Comparison of ENCODE assay signal across 1 cellular context in the genomic region with DNA sequence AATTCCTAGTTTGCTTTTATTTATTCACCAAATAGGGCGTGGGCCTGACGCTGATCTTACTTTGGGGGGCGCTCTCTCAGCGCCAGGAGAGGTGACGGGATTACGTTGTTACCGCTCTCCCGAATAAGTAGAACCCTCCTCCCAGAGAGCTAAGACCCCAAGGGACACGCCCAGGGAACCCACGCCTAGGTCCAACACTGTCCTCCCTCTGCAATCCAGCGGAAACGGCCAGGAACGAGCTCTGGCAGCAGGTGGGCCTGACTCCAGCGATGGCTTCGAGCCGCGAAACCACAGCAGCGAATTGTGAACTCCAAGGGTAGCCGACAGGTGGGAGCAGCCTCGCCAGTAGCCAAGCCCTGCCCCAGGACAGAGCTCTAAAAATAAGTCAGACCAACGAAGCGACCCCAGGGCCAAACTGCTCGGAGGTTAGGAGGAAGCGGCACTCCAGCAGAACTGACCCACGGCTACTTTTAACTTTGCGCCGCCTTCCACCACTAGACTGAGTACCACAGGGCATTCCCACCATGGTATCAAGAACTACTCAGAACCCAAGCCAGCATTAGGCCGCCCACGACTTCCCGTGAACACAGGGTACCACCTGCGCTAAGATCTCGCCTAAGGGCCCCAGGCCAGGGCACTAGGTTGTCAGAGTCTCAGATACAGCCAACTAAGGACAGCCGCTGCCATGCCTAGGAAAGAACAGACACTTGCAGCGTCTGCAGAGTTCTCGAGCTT.
TF ChIP-seq lines count a peak whose summit lies in the region.

No MANE protein-coding gene starts in this region.

TF ChIP-seq in HepG2, 621 proteins besides CTCF, POLR2A, EP300 and RAD21 (continued from another document and continues in another):
- TF ChIP-seq, protein P1, sequence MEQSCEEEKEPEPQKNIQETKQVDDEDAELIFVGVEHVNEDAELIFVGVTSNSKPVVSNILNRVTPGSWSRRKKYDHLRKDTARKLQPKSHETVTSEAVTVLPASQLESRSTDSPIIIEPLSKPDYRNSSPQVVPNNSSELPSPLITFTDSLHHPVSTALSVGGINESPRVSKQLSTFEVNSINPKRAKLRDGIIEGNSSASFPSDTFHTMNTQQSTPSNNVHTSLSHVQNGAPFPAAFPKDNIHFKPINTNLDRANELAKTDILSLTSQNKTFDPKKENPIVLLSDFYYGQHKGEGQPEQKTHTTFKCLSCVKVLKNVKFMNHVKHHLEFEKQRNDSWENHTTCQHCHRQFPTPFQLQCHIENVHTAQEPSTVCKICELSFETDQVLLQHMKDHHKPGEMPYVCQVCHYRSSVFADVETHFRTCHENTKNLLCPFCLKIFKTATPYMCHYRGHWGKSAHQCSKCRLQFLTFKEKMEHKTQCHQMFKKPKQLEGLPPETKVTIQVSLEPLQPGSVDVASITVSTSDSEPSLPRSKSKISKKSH (CRISPR knock-in tag; IDR thresholded peaks at IDR 0.05; ENCODE audit: borderline replicate concordance): no peak
- TF ChIP-seq AHR (CRISPR knock-in tag; IDR thresholded peaks at IDR 0.05) (no peak), MAZ (IDR thresholded peaks at IDR 0.05; ENCODE audit: borderline replicate concordance, low read depth, low read length) (no peak), MAZ (CRISPR knock-in tag; IDR thresholded peaks at IDR 0.05; ENCODE audit: low read depth) (no peak), ZNF263 (CRISPR knock-in tag; IDR thresholded peaks at IDR 0.05) (peak; percentile 66), TOE1 (CRISPR knock-in tag; IDR thresholded peaks at IDR 0.05) (no peak), ZNF501 (CRISPR knock-in tag; IDR thresholded peaks at IDR 0.05) (0 out of 2 replicates have a peak, but pooled peaks have one; percentile 23), SRF (IDR thresholded peaks at IDR 0.05; ENCODE audit: low read depth, low read length) (peak; percentile 33; the same call in 1 of the 2 replicates), EEA1 (CRISPR knock-in tag; IDR thresholded peaks at IDR 0.05; ENCODE audit: borderline replicate concordance) (no peak), POLR2AphosphoS5 (IDR thresholded peaks at IDR 0.05; ENCODE audit: low read depth, low read length) (no peak), ZNF468 (CRISPR knock-in tag; IDR thresholded peaks at IDR 0.05) (0 out of 2 replicates have a peak, but pooled peaks have one; percentile 49), CHCHD3 (CRISPR knock-in tag; IDR thresholded peaks at IDR 0.05) (no peak), KDM2A (CRISPR knock-in tag; IDR thresholded peaks at IDR 0.05; ENCODE audit: borderline replicate concordance, low read depth) (0 out of 2 replicates have a peak, but pooled peaks have one; percentile 3), HOXA5 (CRISPR knock-in tag; IDR thresholded peaks at IDR 0.05) (peak; percentile 34; the same call in 1 of the 2 replicates), ZZZ3 (CRISPR knock-in tag; IDR thresholded peaks at IDR 0.05; ENCODE audit: borderline replicate concordance) (no peak; the same call in 1 of the 2 replicates), CBX1 (IDR thresholded peaks at IDR 0.05; ENCODE audit: low read depth) (no peak), ZNF350 (CRISPR knock-in tag; IDR thresholded peaks at IDR 0.05; ENCODE audit: borderline replicate concordance, low read depth) (0 out of 2 replicates have a peak, but pooled peaks have one; percentile 55), PHF20 (CRISPR knock-in tag; IDR thresholded peaks at IDR 0.05) (0 out of 2 replicates have a peak, but pooled peaks have one; percentile 4), ADNP (CRISPR knock-in tag; IDR thresholded peaks at IDR 0.05) (no peak), ZNF431 (CRISPR knock-in tag; IDR thresholded peaks at IDR 0.05; ENCODE audit: borderline replicate concordance, low read depth) (0 out of 2 replicates have a peak, but pooled peaks have one; percentile 10), ZNF644 (CRISPR knock-in tag; IDR thresholded peaks at IDR 0.05; ENCODE audit: low read depth) (no peak), ZNF883 (CRISPR knock-in tag; IDR thresholded peaks at IDR 0.05; ENCODE audit: not compliant biosample characterization) (peak; percentile 0), ZNF761 (CRISPR knock-in tag; conservative IDR thresholded peaks at IDR 0.05) (0 out of 2 replicates have a peak, but pooled peaks have one; percentile 11), ZNF776 (CRISPR knock-in tag; IDR thresholded peaks at IDR 0.05) (no peak), ZNF329 (CRISPR knock-in tag; IDR thresholded peaks at IDR 0.05; ENCODE audit: low read depth) (no peak), SAP130 (CRISPR knock-in tag; IDR thresholded peaks at IDR 0.05; ENCODE audit: low read depth) (0 out of 2 replicates have a peak, but pooled peaks have one; percentile 10), ZNF335 (CRISPR knock-in tag; IDR thresholded peaks at IDR 0.05) (no peak), ZNF251 (CRISPR knock-in tag; IDR thresholded peaks at IDR 0.05) (no peak)
- TF ChIP-seq, protein P2, sequence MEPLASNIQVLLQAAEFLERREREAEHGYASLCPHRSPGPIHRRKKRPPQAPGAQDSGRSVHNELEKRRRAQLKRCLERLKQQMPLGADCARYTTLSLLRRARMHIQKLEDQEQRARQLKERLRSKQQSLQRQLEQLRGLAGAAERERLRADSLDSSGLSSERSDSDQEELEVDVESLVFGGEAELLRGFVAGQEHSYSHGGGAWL (CRISPR knock-in tag; IDR thresholded peaks at IDR 0.05): no peak
- TF ChIP-seq, protein P3, sequence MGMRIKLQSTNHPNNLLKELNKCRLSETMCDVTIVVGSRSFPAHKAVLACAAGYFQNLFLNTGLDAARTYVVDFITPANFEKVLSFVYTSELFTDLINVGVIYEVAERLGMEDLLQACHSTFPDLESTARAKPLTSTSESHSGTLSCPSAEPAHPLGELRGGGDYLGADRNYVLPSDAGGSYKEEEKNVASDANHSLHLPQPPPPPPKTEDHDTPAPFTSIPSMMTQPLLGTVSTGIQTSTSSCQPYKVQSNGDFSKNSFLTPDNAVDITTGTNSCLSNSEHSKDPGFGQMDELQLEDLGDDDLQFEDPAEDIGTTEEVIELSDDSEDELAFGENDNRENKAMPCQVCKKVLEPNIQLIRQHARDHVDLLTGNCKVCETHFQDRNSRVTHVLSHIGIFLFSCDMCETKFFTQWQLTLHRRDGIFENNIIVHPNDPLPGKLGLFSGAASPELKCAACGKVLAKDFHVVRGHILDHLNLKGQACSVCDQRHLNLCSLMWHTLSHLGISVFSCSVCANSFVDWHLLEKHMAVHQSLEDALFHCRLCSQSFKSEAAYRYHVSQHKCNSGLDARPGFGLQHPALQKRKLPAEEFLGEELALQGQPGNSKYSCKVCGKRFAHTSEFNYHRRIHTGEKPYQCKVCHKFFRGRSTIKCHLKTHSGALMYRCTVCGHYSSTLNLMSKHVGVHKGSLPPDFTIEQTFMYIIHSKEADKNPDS (CRISPR knock-in tag; IDR thresholded peaks at IDR 0.05): no peak
- TF ChIP-seq, protein P4, sequence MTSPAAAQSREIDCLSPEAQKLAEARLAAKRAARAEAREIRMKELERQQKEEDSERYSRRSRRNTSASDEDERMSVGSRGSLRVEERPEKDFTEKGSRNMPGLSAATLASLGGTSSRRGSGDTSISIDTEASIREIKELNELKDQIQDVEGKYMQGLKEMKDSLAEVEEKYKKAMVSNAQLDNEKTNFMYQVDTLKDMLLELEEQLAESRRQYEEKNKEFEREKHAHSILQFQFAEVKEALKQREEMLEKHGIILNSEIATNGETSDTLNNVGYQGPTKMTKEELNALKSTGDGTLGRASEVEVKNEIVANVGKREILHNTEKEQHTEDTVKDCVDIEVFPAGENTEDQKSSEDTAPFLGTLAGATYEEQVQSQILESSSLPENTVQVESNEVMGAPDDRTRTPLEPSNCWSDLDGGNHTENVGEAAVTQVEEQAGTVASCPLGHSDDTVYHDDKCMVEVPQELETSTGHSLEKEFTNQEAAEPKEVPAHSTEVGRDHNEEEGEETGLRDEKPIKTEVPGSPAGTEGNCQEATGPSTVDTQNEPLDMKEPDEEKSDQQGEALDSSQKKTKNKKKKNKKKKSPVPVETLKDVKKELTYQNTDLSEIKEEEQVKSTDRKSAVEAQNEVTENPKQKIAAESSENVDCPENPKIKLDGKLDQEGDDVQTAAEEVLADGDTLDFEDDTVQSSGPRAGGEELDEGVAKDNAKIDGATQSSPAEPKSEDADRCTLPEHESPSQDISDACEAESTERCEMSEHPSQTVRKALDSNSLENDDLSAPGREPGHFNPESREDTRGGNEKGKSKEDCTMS (CRISPR knock-in tag; conservative IDR thresholded peaks at IDR 0.05): no peak
- TF ChIP-seq, protein P5, sequence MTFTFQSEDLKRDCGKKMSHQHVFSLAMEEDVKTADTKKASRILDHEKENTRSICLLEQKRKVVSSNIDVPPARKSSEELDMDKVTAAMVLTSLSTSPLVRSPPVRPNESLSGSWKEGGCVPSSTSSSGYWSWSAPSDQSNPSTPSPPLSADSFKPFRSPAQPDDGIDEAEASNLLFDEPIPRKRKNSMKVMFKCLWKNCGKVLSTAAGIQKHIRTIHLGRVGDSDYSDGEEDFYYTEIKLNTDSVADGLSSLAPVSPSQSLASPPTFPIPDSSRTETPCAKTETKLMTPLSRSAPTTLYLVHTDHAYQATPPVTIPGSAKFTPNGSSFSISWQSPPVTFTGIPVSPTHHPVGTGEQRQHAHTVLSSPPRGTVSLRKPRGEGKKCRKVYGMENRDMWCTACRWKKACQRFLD (CRISPR knock-in tag; IDR thresholded peaks at IDR 0.05; ENCODE audit: borderline replicate concordance): peak; percentile 63; the same call in 1 of the 2 replicates
- TF ChIP-seq, protein P6, sequence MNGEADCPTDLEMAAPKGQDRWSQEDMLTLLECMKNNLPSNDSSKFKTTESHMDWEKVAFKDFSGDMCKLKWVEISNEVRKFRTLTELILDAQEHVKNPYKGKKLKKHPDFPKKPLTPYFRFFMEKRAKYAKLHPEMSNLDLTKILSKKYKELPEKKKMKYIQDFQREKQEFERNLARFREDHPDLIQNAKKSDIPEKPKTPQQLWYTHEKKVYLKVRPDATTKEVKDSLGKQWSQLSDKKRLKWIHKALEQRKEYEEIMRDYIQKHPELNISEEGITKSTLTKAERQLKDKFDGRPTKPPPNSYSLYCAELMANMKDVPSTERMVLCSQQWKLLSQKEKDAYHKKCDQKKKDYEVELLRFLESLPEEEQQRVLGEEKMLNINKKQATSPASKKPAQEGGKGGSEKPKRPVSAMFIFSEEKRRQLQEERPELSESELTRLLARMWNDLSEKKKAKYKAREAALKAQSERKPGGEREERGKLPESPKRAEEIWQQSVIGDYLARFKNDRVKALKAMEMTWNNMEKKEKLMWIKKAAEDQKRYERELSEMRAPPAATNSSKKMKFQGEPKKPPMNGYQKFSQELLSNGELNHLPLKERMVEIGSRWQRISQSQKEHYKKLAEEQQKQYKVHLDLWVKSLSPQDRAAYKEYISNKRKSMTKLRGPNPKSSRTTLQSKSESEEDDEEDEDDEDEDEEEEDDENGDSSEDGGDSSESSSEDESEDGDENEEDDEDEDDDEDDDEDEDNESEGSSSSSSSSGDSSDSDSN (CRISPR knock-in tag; IDR thresholded peaks at IDR 0.05): peak; percentile 15
- TF ChIP-seq, protein P7, sequence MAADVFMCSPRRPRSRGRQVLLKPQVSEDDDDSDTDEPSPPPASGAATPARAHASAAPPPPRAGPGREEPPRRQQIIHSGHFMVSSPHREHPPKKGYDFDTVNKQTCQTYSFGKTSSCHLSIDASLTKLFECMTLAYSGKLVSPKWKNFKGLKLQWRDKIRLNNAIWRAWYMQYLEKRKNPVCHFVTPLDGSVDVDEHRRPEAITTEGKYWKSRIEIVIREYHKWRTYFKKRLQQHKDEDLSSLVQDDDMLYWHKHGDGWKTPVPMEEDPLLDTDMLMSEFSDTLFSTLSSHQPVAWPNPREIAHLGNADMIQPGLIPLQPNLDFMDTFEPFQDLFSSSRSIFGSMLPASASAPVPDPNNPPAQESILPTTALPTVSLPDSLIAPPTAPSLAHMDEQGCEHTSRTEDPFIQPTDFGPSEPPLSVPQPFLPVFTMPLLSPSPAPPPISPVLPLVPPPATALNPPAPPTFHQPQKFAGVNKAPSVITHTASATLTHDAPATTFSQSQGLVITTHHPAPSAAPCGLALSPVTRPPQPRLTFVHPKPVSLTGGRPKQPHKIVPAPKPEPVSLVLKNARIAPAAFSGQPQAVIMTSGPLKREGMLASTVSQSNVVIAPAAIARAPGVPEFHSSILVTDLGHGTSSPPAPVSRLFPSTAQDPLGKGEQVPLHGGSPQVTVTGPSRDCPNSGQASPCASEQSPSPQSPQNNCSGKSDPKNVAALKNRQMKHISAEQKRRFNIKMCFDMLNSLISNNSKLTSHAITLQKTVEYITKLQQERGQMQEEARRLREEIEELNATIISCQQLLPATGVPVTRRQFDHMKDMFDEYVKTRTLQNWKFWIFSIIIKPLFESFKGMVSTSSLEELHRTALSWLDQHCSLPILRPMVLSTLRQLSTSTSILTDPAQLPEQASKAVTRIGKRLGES (CRISPR knock-in tag; IDR thresholded peaks at IDR 0.05; ENCODE audit: borderline replicate concordance): 0 out of 2 replicates have a peak, but pooled peaks have one; percentile 27
- TF ChIP-seq, protein P8, sequence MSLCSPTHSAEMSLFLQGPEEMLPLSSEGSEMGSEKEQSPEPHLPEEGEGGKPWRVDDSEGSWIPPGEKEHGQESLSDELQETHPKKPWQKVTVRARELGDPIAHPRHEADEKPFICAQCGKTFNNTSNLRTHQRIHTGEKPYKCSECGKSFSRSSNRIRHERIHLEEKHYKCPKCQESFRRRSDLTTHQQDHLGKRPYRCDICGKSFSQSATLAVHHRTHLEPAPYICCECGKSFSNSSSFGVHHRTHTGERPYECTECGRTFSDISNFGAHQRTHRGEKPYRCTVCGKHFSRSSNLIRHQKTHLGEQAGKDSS (CRISPR knock-in tag; IDR thresholded peaks at IDR 0.05; ENCODE audit: borderline replicate concordance, low read depth): 0 out of 2 replicates have a peak, but pooled peaks have one; percentile 10
- TF ChIP-seq, protein P9, sequence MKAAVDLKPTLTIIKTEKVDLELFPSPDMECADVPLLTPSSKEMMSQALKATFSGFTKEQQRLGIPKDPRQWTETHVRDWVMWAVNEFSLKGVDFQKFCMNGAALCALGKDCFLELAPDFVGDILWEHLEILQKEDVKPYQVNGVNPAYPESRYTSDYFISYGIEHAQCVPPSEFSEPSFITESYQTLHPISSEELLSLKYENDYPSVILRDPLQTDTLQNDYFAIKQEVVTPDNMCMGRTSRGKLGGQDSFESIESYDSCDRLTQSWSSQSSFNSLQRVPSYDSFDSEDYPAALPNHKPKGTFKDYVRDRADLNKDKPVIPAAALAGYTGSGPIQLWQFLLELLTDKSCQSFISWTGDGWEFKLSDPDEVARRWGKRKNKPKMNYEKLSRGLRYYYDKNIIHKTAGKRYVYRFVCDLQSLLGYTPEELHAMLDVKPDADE (CRISPR knock-in tag; IDR thresholded peaks at IDR 0.05): 0 out of 2 replicates have a peak, but pooled peaks have one; percentile 69
